ENCODE assay signal across 8 cellular contexts in the genomic region with DNA sequence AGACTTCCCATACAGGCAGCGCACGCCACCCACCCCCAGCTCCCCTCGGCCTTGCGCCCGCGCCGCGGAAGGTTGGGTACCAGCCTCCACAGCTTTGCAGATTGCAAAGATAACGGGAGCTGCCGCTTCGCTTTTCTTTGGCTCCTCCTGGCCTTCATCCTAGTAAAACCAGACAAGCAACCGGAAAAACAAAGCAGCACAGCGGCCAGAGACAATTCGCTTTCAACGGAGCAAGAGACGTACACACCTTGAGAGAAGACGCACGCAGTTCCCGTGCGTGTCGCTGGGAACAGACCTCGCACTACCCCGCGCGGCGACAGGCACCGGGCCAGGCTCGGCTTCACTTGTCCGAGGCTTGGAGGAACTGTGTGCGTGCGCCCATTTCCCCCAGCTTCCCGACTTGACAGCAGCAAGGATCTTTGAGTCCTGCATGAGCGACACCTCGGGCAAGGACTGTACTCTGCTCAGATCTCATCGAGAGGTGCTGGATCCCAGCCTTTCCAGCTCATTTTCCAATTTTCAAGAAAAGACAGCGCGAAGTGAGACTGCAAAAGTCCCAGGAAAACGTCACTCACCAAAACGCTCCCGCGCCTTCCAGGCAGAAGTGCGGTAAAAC. TPM values are rescaled to one million over a fixed set of nuclear protein-coding genes. Genes with fewer than 3 reads are reported as not detected.
A peak's percentile ranks its signal among the peaks of the same experiment; 100 is the strongest.
DNase-seq lines count a peak whose midpoint lies in the region; ATAC-seq, FAIRE-seq and TF ChIP-seq lines count a peak whose summit lies in the region.

No MANE protein-coding gene starts in this region.

- no peak overlapping the region for H2AFZ ChIP-seq in endothelial cell of umbilical vein (ENCODE audit: low read depth, low read length)

- no peaks in the 10 kb centered on the region for H3K36me3 Mint-ChIP-seq in neural crest cell (ENCODE audit: low read depth)

- H3K27ac Mint-ChIP-seq in neural crest cell (ENCODE audit: unreplicated experiment): no peak overlapping the region

- no peak for TF ChIP-seq CTCF in endothelial cell of umbilical vein (IDR thresholded peaks at IDR 0.05; ENCODE audit: extremely low read depth in 1 of 2, insufficient read depth in 1 of 2, low read depth in 1 of 2, low read length in 2 of 2)
- no peak for TF ChIP-seq CTCF in neural crest cell (conservative IDR thresholded peaks at IDR 0.05)

- dilution Hi-C loops in endothelial cell of umbilical vein (cut with MboI; ENCODE audit: extremely low pct_ligation_motif_present, low sequenced_read_pairs): no loop called here

- peak; percentile 70 for DNase-seq in NCI-H69 (lab: John Stamatoyannopoulos, UW)
- peak; percentile 16 for DNase-seq in endothelial cell of umbilical vein (ENCODE audit: low read depth, low spot score)
- DNase-seq in neural crest cell (ENCODE audit: low read depth, low spot score): no peak

- FAIRE-seq in endothelial cell of umbilical vein (lab: Jason Lieb, UNC): no peak

- BruUV-seq in endothelial cell of umbilical vein (replicated peaks; lab: Mats Ljungman, UMichigan): no TSS peak

- TF ChIP-seq POLR2A in endothelial cell of umbilical vein (IDR thresholded peaks at IDR 0.05; ENCODE audit: low read depth, low read length) (no peak), GM18505 (IDR thresholded peaks at IDR 0.05; ENCODE audit: borderline replicate concordance, extremely low read depth, insufficient read depth, insufficient read length) (no peak)

- peaks cover 2% of the 10 kb centered on the region for H3K9me1 ChIP-seq in endothelial cell of umbilical vein (replicated peaks; ENCODE audit: control insufficient read depth, extremely low read depth, insufficient read depth, low read length)

- peak overlapping the region; percentile 90 for H3K4me3 Mint-ChIP-seq in neural crest cell

- peaks cover 9 to 29% (median 14%) of the 10 kb centered on the region in 10 experiments; a peak in 18 of 20 replicates for H3K4me1 ChIP-seq in BLaER1 treated with 17β-estradiol and CSF1 and Interleukin-3, amounts not matched to agents 10 nM and 100 nM
- H3K4me1 ChIP-seq in endothelial cell of umbilical vein (ENCODE audit: control insufficient read depth, extremely low read depth, insufficient read depth, low read length): peaks cover 4% of the 10 kb centered on the region

- peaks cover 0 to 45% (median 27%) of the 10 kb centered on the region in 11 experiments; a peak in 15 of 22 replicates for H4K20me1 ChIP-seq in BLaER1 treated with 17β-estradiol and CSF1 and Interleukin-3, amounts not matched to agents 10 nM and 100 nM
- H4K20me1 ChIP-seq in endothelial cell of umbilical vein (replicated peaks; ENCODE audit: control insufficient read depth, extremely low read depth, insufficient read depth, low read length): no peaks in the 10 kb centered on the region

- peaks cover 74% of the 10 kb centered on the region for H3K27me3 Mint-ChIP-seq in neural crest cell (ENCODE audit: low read depth)

- POLR2A ChIA-PET in endothelial cell of umbilical vein (lab: Charles Lee): no interaction called here

- H3K9me3 ChIP-seq in BLaER1 treated with 17β-estradiol and CSF1 and Interleukin-3, amounts not matched to agents 10 nM and 100 nM (replicated peaks in 1 of 11): peaks cover 0 to 2% (median 0%) of the 10 kb centered on the region in 11 experiments; a peak in 3 of 22 replicates
- no peaks in the 10 kb centered on the region for H3K9me3 ChIP-seq in endothelial cell of umbilical vein (replicated peaks; ENCODE audit: control insufficient read depth, insufficient read depth, low read length)

- H3K27ac ChIP-seq in BLaER1 treated with 17β-estradiol and CSF1 and Interleukin-3, amounts not matched to agents 10 nM and 100 nM: no peak overlapping the region
- H3K27ac ChIP-seq in endothelial cell of umbilical vein (ENCODE audit: insufficient read depth, low read depth, low read length): no peak overlapping the region

- H3K27me3 ChIP-seq in BLaER1 treated with 17β-estradiol and CSF1 and Interleukin-3, amounts not matched to agents 10 nM and 100 nM: peaks cover 66 to 82% (median 79%) of the 10 kb centered on the region in 11 experiments
- H3K27me3 ChIP-seq in endothelial cell of umbilical vein (ENCODE audit: control insufficient read depth in 2 of 2, insufficient read depth in 2 of 2, low read length in 2 of 2): peaks cover 40 to 48% of the 10 kb centered on the region in 2 experiments

- H3K4me2 ChIP-seq in BLaER1 treated with 17β-estradiol and CSF1 and Interleukin-3, amounts not matched to agents 10 nM and 100 nM: peak overlapping the region; percentile 97 to 100 (median 100)
- H3K4me2 ChIP-seq in endothelial cell of umbilical vein (ENCODE audit: insufficient read depth, low read length): no peak overlapping the region

- H3K9ac ChIP-seq in BLaER1 treated with 17β-estradiol and CSF1 and Interleukin-3, amounts not matched to agents 10 nM and 100 nM: peak overlapping the region in 3 of 11 experiments; percentile 59 to 69 (median 69); a peak in 2 of 22 replicates
- no peak overlapping the region for H3K9ac ChIP-seq in endothelial cell of umbilical vein (replicated peaks; ENCODE audit: extremely low read depth, insufficient read depth, low read length)

- H3K36me3 ChIP-seq in BLaER1 treated with 17β-estradiol and CSF1 and Interleukin-3, amounts not matched to agents 10 nM and 100 nM: no peaks in the 10 kb centered on the region
- no peaks in the 10 kb centered on the region for H3K36me3 ChIP-seq in endothelial cell of umbilical vein (ENCODE audit: control insufficient read depth in 2 of 2, extremely low read depth in 1 of 2, insufficient read depth in 2 of 2, low read length in 2 of 2)

- peaks cover 25% of the 10 kb centered on the region for H3K4me1 Mint-ChIP-seq in neural crest cell

- ATAC-seq in GM18505 (IDR thresholded peaks at IDR 0.05; ENCODE audit: unreplicated experiment): no peak
- ATAC-seq in GM18907 (IDR thresholded peaks at IDR 0.05; ENCODE audit: unreplicated experiment): no peak
- ATAC-seq in HG02610 (IDR thresholded peaks at IDR 0.05; ENCODE audit: unreplicated experiment): no peak
- no peak for ATAC-seq in GM21390 (IDR thresholded peaks at IDR 0.05; ENCODE audit: unreplicated experiment)

- H3K79me2 ChIP-seq in endothelial cell of umbilical vein (ENCODE audit: control insufficient read depth, insufficient read depth, low read length): no peaks in the 10 kb centered on the region

- no peaks in the 10 kb centered on the region for H3K9me3 Mint-ChIP-seq in neural crest cell

- intact Hi-C loops in endothelial cell of umbilical vein (cut with micrococcal nuclease): no loop called here

- CTCF ChIA-PET in endothelial cell of umbilical vein (lab: Charles Lee): interaction anchor here (1.3 kb wide), 1 partner anchor 12 kb away, joined by 6 read pairs; no protein-coding TSS in a partner anchor

- peak overlapping the region; percentile 68 to 83 (median 72) for H3K4me3 ChIP-seq in BLaER1 treated with 17β-estradiol and CSF1 and Interleukin-3, amounts not matched to agents 10 nM and 100 nM
- no peak overlapping the region for H3K4me3 ChIP-seq in endothelial cell of umbilical vein (replicated peaks in 1 of 3; ENCODE audit: insufficient read depth in 1 of 3, low read depth in 1 of 3, low read length in 3 of 3)

TF ChIP-seq in endothelial cell of umbilical vein, 7 proteins besides CTCF, POLR2A, EP300 and RAD21:
- TF ChIP-seq MYC (IDR thresholded peaks at IDR 0.05; ENCODE audit: low read depth, low read length): no peak
- TF ChIP-seq EZH2 (IDR thresholded peaks at IDR 0.05; ENCODE audit: borderline replicate concordance, low read depth, low read length, severe bottlenecking): peak; percentile 98
- TF ChIP-seq MAX (IDR thresholded peaks at IDR 0.05; ENCODE audit: insufficient read depth, insufficient read length): no peak

RNA-seq across cellular contexts. Expression of gene ZBTB7C, which starts 1.0 kb away (rescaled TPM):
- total RNA-seq in endothelial cell of umbilical vein (not detected in 2 replicates), neural crest cell (0.45 and 0.61 TPM in 2 replicates)
- not detected in 2 replicates for polyA plus RNA-seq in endothelial cell of umbilical vein
- not detected in 2 replicates for polyA plus RNA-seq in endothelial cell of umbilical vein (2011; cell fraction: cytosol; rRNA removed)
- polyA plus RNA-seq in endothelial cell of umbilical vein (2011; cell fraction: nucleus; rRNA removed): not detected in 2 replicates
- not detected in 2 replicates for polyA plus RNA-seq in endothelial cell of umbilical vein (2012)
- not detected in 2 replicates for polyA minus RNA-seq in endothelial cell of umbilical vein
- 2.3 TPM for polyA minus RNA-seq in endothelial cell of umbilical vein (2011; cell fraction: cytosol; rRNA and poly(A)+ RNA removed)
- polyA minus RNA-seq in endothelial cell of umbilical vein (2011; cell fraction: nucleus; rRNA and poly(A)+ RNA removed): not detected in 2 replicates

Comparison
In these comparisons a context has a peak if more than half of its experiments do, and no peak if none do; other contexts are left out.
1. H3K4me3 ChIP-seq: peak in BLaER1 treated with 17β-estradiol and CSF1 and Interleukin-3, amounts not matched to agents 10 nM and 100 nM (10 of 10); none in endothelial cell of umbilical vein (0 of 3).